ENCODE assay signal across 18 cellular contexts in genomic region chr20:1817577-1818211, GRCh38.
A peak's percentile ranks its signal among the peaks of the same experiment; 100 is the strongest.
DNase-seq lines count a peak whose midpoint lies in the region; ATAC-seq, FAIRE-seq and TF ChIP-seq lines count a peak whose summit lies in the region.
"Had no signal": no experiment of that assay in that cellular context is flagged by ENCODE, and none has a peak within 500 bp of the region (broad histone marks: within the 10 kb centered on the region; RNA-seq: fewer than 3 reads in every experiment).

No MANE protein-coding gene starts in this region.

- no peak for DNase-seq in left ventricle myocardium inferior
- no peak for DNase-seq in left cardiac atrium
- DNase-seq in H1 (ENCODE audit: low read depth in 1 of 2, low spot score in 2 of 2): no peak
- DNase-seq in upper lobe of right lung: no peak
- no peak for DNase-seq in NCI-H2081 treated with DMSO at 0.1 percent for 48 hours (lab: John Stamatoyannopoulos, UW)
- DNase-seq in WTC11 (ENCODE audit: low spot score): no peak
- no peak for DNase-seq in effector CD8-positive, alpha-beta T cell (lab: John Stamatoyannopoulos, UW)
- DNase-seq: GF-D8; NCI-H1048; NCI-H82; RPMI8226; stimulated activated CD4-positive, alpha-beta T cell treated with anti-CD3 and anti-CD28 coated beads, Interleukin-4, amount 100 ng/mL, for 1 hour; stimulated activated CD8-positive, alpha-beta memory T cell treated with anti-CD3 and anti-CD28 coated beads, Interleukin-4, amount 100 ng/mL, for 48 hours; uterus had no signal

- H3K4me1 Mint-ChIP-seq in WTC11: peaks cover 38% of the 10 kb centered on the region

- peak overlapping the region; percentile 71; the same call in 1 of the 2 replicates for H3K18ac ChIP-seq in H1 (ENCODE audit: extremely low read depth, low read length)

- peaks cover 15% of the 10 kb centered on the region for H3K9me3 ChIP-seq in left ventricle myocardium inferior (replicated peaks)
- no peaks in the 10 kb centered on the region for H3K9me3 ChIP-seq in H1 (ENCODE audit: insufficient read depth in 2 of 2, low read depth in 1 of 2, low read length in 1 of 2)
- no peaks in the 10 kb centered on the region for H3K9me3 ChIP-seq in neutrophil
- H3K9me3 ChIP-seq in upper lobe of right lung: no peaks in the 10 kb centered on the region

- peaks cover 3% of the 10 kb centered on the region; the same call in 1 of the 2 replicates for H3K27me3 Mint-ChIP-seq in WTC11 (ENCODE audit: low read depth)

- no peak overlapping the region for H3K4me3 Mint-ChIP-seq in WTC11
- H3K4me3 Mint-ChIP-seq: IgD-negative memory B cell, nephron had no signal

- intact Hi-C loops in left ventricle myocardium inferior (cut with micrococcal nuclease): no loop called here
- intact Hi-C loops in left cardiac atrium (cut with DNase I): no loop called here
- intact Hi-C loops in upper lobe of right lung (cut with DNase I): no loop called here

- H3K9ac ChIP-seq in H1 (replicated peaks in 1 of 4; ENCODE audit: extremely low read depth in 1 of 4, low read depth in 3 of 4, low read length in 3 of 4): no peak overlapping the region; a peak in 1 of 7 replicates

- H2AK5ac ChIP-seq in H1 (ENCODE audit: low read depth, low read length): peak overlapping the region; percentile 98; the same call in 1 of the 2 replicates

- no peaks in the 10 kb centered on the region for H4K20me1 ChIP-seq in H1 (replicated peaks in 1 of 2; ENCODE audit: control insufficient read depth in 1 of 2, insufficient read depth in 2 of 2, low read length in 2 of 2)

- no peak overlapping the region for H3K14ac ChIP-seq in H1 (ENCODE audit: insufficient read length)

- TF ChIP-seq RAD21 in H1 (IDR thresholded peaks at IDR 0.05 in 1 of 2, conservative IDR thresholded peaks at IDR 0.05 in 1 of 2; ENCODE audit: low read depth in 2 of 2, low read length in 2 of 2): no peak

- H3K36me3 Mint-ChIP-seq in WTC11: no peaks in the 10 kb centered on the region

- peak overlapping the region; percentile 50 for H4K91ac ChIP-seq in H1 (replicated peaks; ENCODE audit: insufficient read length, low read length)

- peak overlapping the region in 1 of 2 experiments; percentile 82; a peak in 1 of 4 replicates for H3K4me2 ChIP-seq in H1 (ENCODE audit: insufficient read depth in 1 of 2, low read depth in 2 of 2, low read length in 2 of 2)

- no peaks in the 10 kb centered on the region for H3K79me2 ChIP-seq in H1 (ENCODE audit: control insufficient read depth in 1 of 2, insufficient read depth in 2 of 2, low read length in 2 of 2)

- H3K27me3 ChIP-seq in left ventricle myocardium inferior (ENCODE audit: low read depth): peaks cover 4% of the 10 kb centered on the region
- H3K27me3 ChIP-seq in H1 (replicated peaks in 1 of 4; ENCODE audit: control insufficient read depth in 3 of 4, extremely low read depth in 1 of 4, insufficient read depth in 3 of 4, low read length in 3 of 4): no peaks in the 10 kb centered on the region; a peak in 1 of 7 replicates
- no peaks in the 10 kb centered on the region for H3K27me3 ChIP-seq in neutrophil
- no peaks in the 10 kb centered on the region for H3K27me3 ChIP-seq in upper lobe of right lung
- H3K27me3 ChIP-seq: uterus had no signal

- H2BK20ac ChIP-seq in H1 (ENCODE audit: low read length): peak overlapping the region; percentile 72; the same call in 1 of the 2 replicates

- CTCF ChIA-PET in H1 (lab: Charles Lee; ENCODE audit: partially characterized antibody): interaction anchor here (1.0 kb wide), 1 partner anchor 34 kb away, joined by 3 read pairs; no protein-coding TSS in a partner anchor
- CTCF ChIA-PET in WTC11 (lab: Charles Lee): no interaction called here

- H2BK5ac ChIP-seq in H1 (ENCODE audit: low read depth, low read length): no peak overlapping the region

- H2AFZ ChIP-seq in H1 (ENCODE audit: low read length): no peak overlapping the region

- TF ChIP-seq POLR2A in H1 (IDR thresholded peaks at IDR 0.05; ENCODE audit: control extremely low read depth in 1 of 2, low read depth in 2 of 2, low read length in 2 of 2): no peak

- H2BK12ac ChIP-seq in H1 (ENCODE audit: low read depth, low read length): peak overlapping the region; percentile 98

- ATAC-seq in left cardiac atrium (no peak), upper lobe of right lung (no peak), WTC11 (no peak)

- H3K79me1 ChIP-seq in H1 (ENCODE audit: low read depth, low read length): no peaks in the 10 kb centered on the region

- H3K23ac ChIP-seq in H1 (ENCODE audit: insufficient read length): no peak overlapping the region

- H3K27ac Mint-ChIP-seq in WTC11: no peak overlapping the region
- H3K27ac Mint-ChIP-seq: IgD-negative memory B cell, nephron had no signal

- TF ChIP-seq CTCF in left ventricle myocardium inferior (IDR thresholded peaks at IDR 0.05; ENCODE audit: borderline replicate concordance) (no peak), H1 (IDR thresholded peaks at IDR 0.05; ENCODE audit: control extremely low read depth in 1 of 3, insufficient read depth in 1 of 3, low read depth in 1 of 3, low read length in 3 of 3) (no peak), neutrophil (IDR thresholded peaks at IDR 0.05) (no peak), upper lobe of right lung (IDR thresholded peaks at IDR 0.05) (no peak), WTC11 (IDR thresholded peaks at IDR 0.05) (no peak)

- POLR2A ChIA-PET in H1 (lab: Charles Lee; ENCODE audit: partially characterized antibody): interaction anchor here (1.9 kb wide), 1 partner anchor 12 kb away, joined by 5 read pairs; no protein-coding TSS in a partner anchor
- POLR2A ChIA-PET in WTC11 (lab: Charles Lee): no interaction called here

- H2BK120ac ChIP-seq in H1 (replicated peaks; ENCODE audit: low read depth, low read length): no peak overlapping the region

- no peak for FAIRE-seq in H1 (lab: Jason Lieb, UNC)

- 0 out of 2 replicates have a peak overlapping the region, but pooled peaks have one; percentile 92 for H2BK15ac ChIP-seq in H1 (ENCODE audit: low read length)

- WGBS in H1 (ENCODE audit: extremely low coverage in 1 of 2, insufficient coverage in 1 of 2, insufficient read length in 1 of 2, insufficient replicate concordance in 2 of 2, low coverage in 1 of 2, low lambda C conversion rate in 2 of 2, missing lambda C conversion rate in 1 of 2), 2 experiments: 82% methylated on average over 6 of the region's 6 CpGs; no CpG with 5 or more reads in 1 of the 2 experiments

- H4K8ac ChIP-seq in H1 (ENCODE audit: extremely low read depth, insufficient read depth, low read length): no peak overlapping the region

- no peak for TF ChIP-seq EP300 in H1 (IDR thresholded peaks at IDR 0.05; ENCODE audit: borderline replicate concordance in 1 of 2, low read depth in 2 of 2, low read length in 2 of 2)

- no peaks in the 10 kb centered on the region for H3K9me3 Mint-ChIP-seq in WTC11

- H3K36me3 ChIP-seq in left ventricle myocardium inferior: no peaks in the 10 kb centered on the region
- H3K36me3 ChIP-seq in H1 (ENCODE audit: control insufficient read depth in 2 of 4, insufficient read depth in 4 of 4, low read length in 3 of 4): no peaks in the 10 kb centered on the region
- no peaks in the 10 kb centered on the region for H3K36me3 ChIP-seq in neutrophil
- H3K36me3 ChIP-seq in upper lobe of right lung: no peaks in the 10 kb centered on the region
- H3K36me3 ChIP-seq: uterus had no signal

- peaks cover 47% of the 10 kb centered on the region for H3K4me1 ChIP-seq in left ventricle myocardium inferior
- peaks cover 6 to 30% (median 18%) of the 10 kb centered on the region in 4 experiments for H3K4me1 ChIP-seq in H1 (replicated peaks in 1 of 4; ENCODE audit: control insufficient read depth in 3 of 4, insufficient read depth in 4 of 4, low read length in 3 of 4)
- peaks cover 82 to 86% of the 10 kb centered on the region in 2 experiments for H3K4me1 ChIP-seq in neutrophil (ENCODE audit: control insufficient read depth in 1 of 2, insufficient read depth in 1 of 2, low read depth in 1 of 2, low read length in 1 of 2)
- H3K4me1 ChIP-seq in upper lobe of right lung: peaks cover 21% of the 10 kb centered on the region

- peaks cover 5% of the 10 kb centered on the region; the same call in 1 of the 2 replicates for H3K23me2 ChIP-seq in H1 (ENCODE audit: low read depth, low read length)

- H3K4ac ChIP-seq in H1 (replicated peaks; ENCODE audit: insufficient read length, low read depth, low read length): no peak overlapping the region

- no peak overlapping the region for H3K56ac ChIP-seq in H1 (replicated peaks; ENCODE audit: insufficient read length, low read depth, low read length)

- H3K27ac ChIP-seq in left ventricle myocardium inferior (replicated peaks) (peak overlapping the region; percentile 8), H1 (ENCODE audit: low read depth, low read length) (no peak overlapping the region), neutrophil (peak overlapping the region; percentile 98), upper lobe of right lung (peak overlapping the region; percentile 74)
- H3K27ac ChIP-seq: uterus had no signal

- H4K5ac ChIP-seq in H1 (ENCODE audit: insufficient read length, low read depth, low read length): no peak overlapping the region

- H3K4me3 ChIP-seq in left ventricle myocardium inferior (no peak overlapping the region), H1 (ENCODE audit: extremely low read depth in 1 of 4, insufficient read depth in 2 of 4, low read depth in 3 of 4, low read length in 4 of 4) (no peak overlapping the region), neutrophil (ENCODE audit: low read depth in 1 of 2, low read length in 1 of 2) (peak overlapping the region; percentile 2 to 53), upper lobe of right lung (no peak overlapping the region)
- H3K4me3 ChIP-seq: lung, uterus had no signal

TF ChIP-seq in H1, 55 proteins besides CTCF, POLR2A, EP300 and RAD21 (continues in another document):
- TF ChIP-seq RNF2 (IDR thresholded peaks at IDR 0.05; ENCODE audit: borderline replicate concordance, low read depth, low read length, missing control alignments, poor library complexity, severe bottlenecking): no peak
- no peak for TF ChIP-seq MAFK (IDR thresholded peaks at IDR 0.05; ENCODE audit: low read depth, low read length)
- TF ChIP-seq BCL11A (IDR thresholded peaks at IDR 0.05; ENCODE audit: low read depth in 2 of 2, low read length in 2 of 2): no peak
- TF ChIP-seq CBX8 (IDR thresholded peaks at IDR 0.05; ENCODE audit: borderline replicate concordance, low read depth, low read length): no peak

TF ChIP-seq in WTC11, 78 proteins besides CTCF, POLR2A, EP300 and RAD21 (continues in another document):
- no peak for TF ChIP-seq USF2 (CRISPR knock-in tag; IDR thresholded peaks at IDR 0.05)

Comparison
In these comparisons a context has a peak if more than half of its experiments do, and no peak if none do; other contexts are left out.
1. H3K4me3 ChIP-seq: peak in neutrophil (2 of 2); none in left ventricle myocardium inferior (single experiment), H1 (0 of 4) and upper lobe of right lung (single experiment).